Comparison of ENCODE assay signal across 19 cellular contexts in the genomic region with DNA sequence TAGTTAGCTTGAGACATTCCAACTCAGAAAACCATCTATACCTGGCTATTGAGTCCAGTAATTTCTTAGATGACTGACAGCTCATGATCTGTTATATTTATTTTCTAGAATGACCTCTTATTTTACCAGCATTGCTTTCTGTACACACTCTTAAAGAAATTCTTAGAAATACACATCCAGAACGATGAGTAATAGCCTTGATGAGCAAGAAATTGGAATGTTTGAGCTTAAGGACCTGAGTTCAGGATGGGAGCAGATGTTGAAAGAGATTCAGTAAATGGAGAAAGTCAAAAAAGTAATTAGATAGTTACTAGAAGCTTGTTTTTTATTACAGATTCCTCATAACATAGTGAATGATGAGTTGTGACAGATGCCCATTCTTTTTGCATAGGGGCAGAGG. TPM values are rescaled to one million over a fixed set of nuclear protein-coding genes. Genes with fewer than 3 reads are reported as not detected.
A peak's percentile ranks its signal among the peaks of the same experiment; 100 is the strongest.
DNase-seq lines count a peak whose midpoint lies in the region; TF ChIP-seq lines count a peak whose summit lies in the region.
"Had no signal": no experiment of that assay in that cellular context is flagged by ENCODE, and none has a peak within 500 bp of the region (broad histone marks: within the 10 kb centered on the region; RNA-seq: fewer than 3 reads in every experiment).

No MANE protein-coding gene starts in this region.

- H3K4me3 Mint-ChIP-seq in immature natural killer cell, result peak overlapping the region in 1 of 5 donors; percentile 33
- no peak overlapping the region for H3K4me3 Mint-ChIP-seq in activated T-helper 1 cell treated with anti-CD3 and anti-CD28 coated beads, Interleukin-12 subunit alpha, Interleukin-12 subunit beta, Interleukin-2, Interleukin-4 antibody, amounts not matched to agents 30 ng/mL and 10 ng/mL and 1 ng/mL, durations not matched to agents 14 hours and 24 hours and 36 hours

- H3K27me3 Mint-ChIP-seq in immature natural killer cell (ENCODE audit: low read depth in 3 of 3), result peaks cover 0 to 3% (median 0%) of the 10 kb centered on the region in 3 donors
- H3K27me3 Mint-ChIP-seq in activated T-helper 1 cell treated with anti-CD3 and anti-CD28 coated beads, Interleukin-12 subunit alpha, Interleukin-12 subunit beta, Interleukin-2, Interleukin-4 antibody, amounts not matched to agents 30 ng/mL and 10 ng/mL and 1 ng/mL, durations not matched to agents 14 hours and 24 hours and 36 hours (ENCODE audit: insufficient read depth), result peaks cover 2% of the 10 kb centered on the region

- intact Hi-C loops in activated T-helper 1 cell treated with anti-CD3 and anti-CD28 coated beads, Interleukin-12 subunit alpha, Interleukin-12 subunit beta, Interleukin-2, Interleukin-4 antibody, amounts not matched to agents 30 ng/mL and 10 ng/mL and 1 ng/mL, durations not matched to agents 14 hours and 24 hours and 36 hours (cut with micrococcal nuclease), result no loop called here

- H3K27ac Mint-ChIP-seq in immature natural killer cell, result peak overlapping the region; percentile 55 to 76 (median 72)
- H3K27ac Mint-ChIP-seq in activated T-helper 1 cell treated with anti-CD3 and anti-CD28 coated beads, Interleukin-12 subunit alpha, Interleukin-12 subunit beta, Interleukin-2, Interleukin-4 antibody, amounts not matched to agents 30 ng/mL and 10 ng/mL and 1 ng/mL, durations not matched to agents 14 hours and 24 hours and 36 hours, result no peak overlapping the region

- H3K9me3 Mint-ChIP-seq in immature natural killer cell, result no peaks in the 10 kb centered on the region
- no peaks in the 10 kb centered on the region for H3K9me3 Mint-ChIP-seq in activated T-helper 1 cell treated with anti-CD3 and anti-CD28 coated beads, Interleukin-12 subunit alpha, Interleukin-12 subunit beta, Interleukin-2, Interleukin-4 antibody, amounts not matched to agents 30 ng/mL and 10 ng/mL and 1 ng/mL, durations not matched to agents 14 hours and 24 hours and 36 hours

- no peak for TF ChIP-seq CTCF in coronary artery (IDR thresholded peaks at IDR 0.05)

- peaks cover 60 to 82% (median 70%) of the 10 kb centered on the region in 3 donors for H3K36me3 Mint-ChIP-seq in immature natural killer cell
- peaks cover 47% of the 10 kb centered on the region for H3K36me3 Mint-ChIP-seq in activated T-helper 1 cell treated with anti-CD3 and anti-CD28 coated beads, Interleukin-12 subunit alpha, Interleukin-12 subunit beta, Interleukin-2, Interleukin-4 antibody, amounts not matched to agents 30 ng/mL and 10 ng/mL and 1 ng/mL, durations not matched to agents 14 hours and 24 hours and 36 hours (ENCODE audit: low read depth)

- no peak overlapping the region for H3K27ac ChIP-seq in coronary artery
- H3K27ac ChIP-seq: C4-2B, HL-60 had no signal

- H3K4me3 ChIP-seq in coronary artery, result no peak overlapping the region
- H3K4me3 ChIP-seq: HAP-1 had no signal

- peak; percentile 50 for DNase-seq in ELR (ENCODE audit: low read depth)
- DNase-seq in LHCN-M2 (ENCODE audit: low read depth), result peak; percentile 4
- peak; percentile 3 for DNase-seq in amniotic epithelial cell (ENCODE audit: low read depth)
- DNase-seq in immature natural killer cell, result no peak
- no peak for DNase-seq in activated T-helper 1 cell treated with anti-CD3 and anti-CD28 coated beads, Interleukin-12 subunit alpha, Interleukin-12 subunit beta, Interleukin-2, Interleukin-4 antibody, amounts not matched to agents 30 ng/mL and 10 ng/mL and 1 ng/mL, durations not matched to agents 14 hours and 24 hours and 36 hours (ENCODE audit: low spot score)
- no peak for DNase-seq in effector CD4-positive, alpha-beta T cell
- DNase-seq in kidney glomerular epithelial cell (lab: John Stamatoyannopoulos, UW), result no peak
- no peak for DNase-seq in coronary artery (ENCODE audit: low spot score)
- DNase-seq: DND-41, KBM-7, NCI-H1092 treated with DMSO at 0.1 percent for 48 hours, NCI-H1694, NCI-H2227 treated with DMSO at 0.1 percent for 48 hours, NCI-H524 treated with DMSO at 0.1 percent for 48 hours, SHP77, SK-N-SH had no signal

- H3K4me1 Mint-ChIP-seq in immature natural killer cell, result peaks cover 84 to 100% of the 10 kb centered on the region in 2 donors
- no peaks in the 10 kb centered on the region for H3K4me1 Mint-ChIP-seq in activated T-helper 1 cell treated with anti-CD3 and anti-CD28 coated beads, Interleukin-12 subunit alpha, Interleukin-12 subunit beta, Interleukin-2, Interleukin-4 antibody, amounts not matched to agents 30 ng/mL and 10 ng/mL and 1 ng/mL, durations not matched to agents 14 hours and 24 hours and 36 hours (ENCODE audit: low read depth)

RNA-seq across cellular contexts. Expression of gene PYHIN1, which starts 11.7 kb away (rescaled TPM):
- 0.17 TPM in 1 of 2 replicates, not detected in the other for total RNA-seq in LHCN-M2 (2014; rRNA removed)
- not detected for polyA plus RNA-seq in LHCN-M2 (2012)
- polyA plus RNA-seq in immature natural killer cell, result 100 to 1,000 TPM; 141 to 290 (median 150) TPM
- total RNA-seq in activated T-helper 1 cell treated with anti-CD3 and anti-CD28 coated beads, Interleukin-12 subunit alpha, Interleukin-12 subunit beta, Interleukin-2, Interleukin-4 antibody, amounts not matched to agents 30 ng/mL and 10 ng/mL and 1 ng/mL, durations not matched to agents 14 hours and 24 hours and 36 hours, result 19.5 and 19.9 TPM in 2 replicates
- polyA plus RNA-seq: SK-N-SH had no signal

Comparison
In these comparisons a context has a peak if more than half of its experiments do, and no peak if none do; other contexts are left out.
1. DNase-seq: peak in ELR (single experiment), LHCN-M2 (single experiment) and amniotic epithelial cell (single experiment); none in immature natural killer cell (0 of 3), activated T-helper 1 cell treated with anti-CD3 and anti-CD28 coated beads, Interleukin-12 subunit alpha, Interleukin-12 subunit beta, Interleukin-2, Interleukin-4 antibody, amounts not matched to agents 30 ng/mL and 10 ng/mL and 1 ng/mL, durations not matched to agents 14 hours and 24 hours and 36 hours (single experiment), effector CD4-positive, alpha-beta T cell (single experiment), kidney glomerular epithelial cell (single experiment) and coronary artery (single experiment).
2. RNA of gene PYHIN1, which starts 11.7 kb away (total RNA-seq): 19.5 to 19.9 TPM in activated T-helper 1 cell treated with anti-CD3 and anti-CD28 coated beads, Interleukin-12 subunit alpha, Interleukin-12 subunit beta, Interleukin-2, Interleukin-4 antibody, amounts not matched to agents 30 ng/mL and 10 ng/mL and 1 ng/mL, durations not matched to agents 14 hours and 24 hours and 36 hours; 0.17 TPM in LHCN-M2; every median in the first group is over 10 times any median in the second.